23 cellular contexts compared by ENCODE assay signal in genomic region chr7:37173655-37174054, GRCh38.
"Had no signal": no experiment of that assay in that cellular context is flagged by ENCODE, and none has a peak within 500 bp of the region (broad histone marks: within the 10 kb centered on the region; RNA-seq: fewer than 3 reads in every experiment).

No MANE protein-coding gene starts in this region.

- H3K27me3 ChIP-seq: breast epithelium, colonic mucosa, gastroesophageal sphincter, neural progenitor cell, transverse colon, vagina had no signal

- ATAC-seq: activated CD4-positive, CD25-positive, alpha-beta regulatory T cell treated with anti-CD3 and anti-CD28 coated beads, Interleukin-2, amount 50 U/mL, for 24 hours; gastroesophageal sphincter; left colon; sciatic nerve; stimulated activated effector memory CD8-positive, alpha-beta T cell treated with anti-CD3 and anti-CD28 coated beads, Interleukin-12 subunit alpha, Interleukin-12 subunit beta, amount 100 ng/mL, for 72 hours had no signal

- H3K9ac ChIP-seq: neural progenitor cell had no signal

- H3K36me3 ChIP-seq: breast epithelium, colonic mucosa, neural progenitor cell, vagina had no signal

- H3K4me1 ChIP-seq: breast epithelium, colonic mucosa, gastroesophageal sphincter, neural progenitor cell, vagina had no signal

- H3K27ac Mint-ChIP-seq: activated naive CD8-positive, alpha-beta T cell; memory B cell; naive B cell; neural progenitor cell; stimulated activated effector memory CD8-positive, alpha-beta T cell treated with anti-CD3 and anti-CD28 coated beads, Interleukin-12 subunit alpha, Interleukin-12 subunit beta, amount 100 ng/mL, for 72 hours had no signal

- DNase-seq: activated CD4-positive, alpha-beta T cell treated with anti-CD3 and anti-CD28 coated beads, Interleukin-2, amount 50 U/mL, for 1 hour; activated T-cell treated with anti-CD3 and anti-CD28 coated beads for 4 hours; amniotic stem cell; colonic mucosa; head of caudate nucleus; left colon; naive B cell; posterior cingulate gyrus; small intestine; stimulated activated CD4-positive, alpha-beta T cell treated with anti-CD3 and anti-CD28 coated beads, Interleukin-2, amount 100 ng/mL, for 24 hours; transverse colon had no signal

- H3K27me3 Mint-ChIP-seq: activated naive CD8-positive, alpha-beta T cell; central memory CD8-positive, alpha-beta T cell; memory B cell; naive B cell had no signal

- H2AFZ ChIP-seq: neural progenitor cell had no signal

- H3K4me3 ChIP-seq: breast epithelium, colonic mucosa, gastroesophageal sphincter, neural progenitor cell, transverse colon, vagina had no signal

- H3K9me3 Mint-ChIP-seq: central memory CD8-positive, alpha-beta T cell; memory B cell; naive B cell; stimulated activated effector memory CD8-positive, alpha-beta T cell treated with anti-CD3 and anti-CD28 coated beads, Interleukin-12 subunit alpha, Interleukin-12 subunit beta, amount 100 ng/mL, for 72 hours had no signal

- H3K27ac ChIP-seq: breast epithelium, colonic mucosa, gastroesophageal sphincter, neural progenitor cell, transverse colon, vagina, VCaP had no signal

- H3K4me1 Mint-ChIP-seq: central memory CD8-positive, alpha-beta T cell; neural progenitor cell had no signal

- FAIRE-seq: keratinocyte, small intestine had no signal

- H3K4me3 Mint-ChIP-seq: activated naive CD8-positive, alpha-beta T cell; central memory CD8-positive, alpha-beta T cell; memory B cell; naive B cell; neural progenitor cell; stimulated activated effector memory CD8-positive, alpha-beta T cell treated with anti-CD3 and anti-CD28 coated beads, Interleukin-12 subunit alpha, Interleukin-12 subunit beta, amount 100 ng/mL, for 72 hours had no signal

- H3K4me2 ChIP-seq: neural progenitor cell had no signal

- H3K9me3 ChIP-seq: breast epithelium, colonic mucosa, gastroesophageal sphincter, transverse colon, vagina had no signal
